ENCODE assay signal across 1 cellular context in the genomic region with DNA sequence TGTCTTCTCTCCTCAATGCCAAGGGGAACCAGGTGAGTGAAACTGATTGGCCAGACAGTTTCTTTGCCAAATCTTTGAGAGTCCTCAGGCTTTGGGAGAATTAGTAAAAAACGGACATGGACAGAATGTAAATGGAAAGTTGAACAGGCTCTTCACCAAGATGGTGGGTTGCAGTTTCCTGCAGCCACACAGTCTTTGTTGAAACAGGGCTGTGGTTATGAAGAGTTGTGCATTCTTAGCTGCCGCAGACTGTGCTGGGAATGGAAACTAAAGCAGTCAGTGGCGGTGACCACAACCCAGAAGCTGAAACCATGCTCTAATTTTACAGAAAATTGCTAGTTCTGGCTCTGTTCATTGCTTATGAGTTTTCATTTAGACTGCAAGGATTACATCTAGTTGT.
TF ChIP-seq lines count a peak whose summit lies in the region.

No MANE protein-coding gene starts in this region.

TF ChIP-seq in HepG2, 621 proteins besides CTCF, POLR2A, EP300 and RAD21 (continued from another document):
- TF ChIP-seq ZNF432 (CRISPR knock-in tag; IDR thresholded peaks at IDR 0.05; ENCODE audit: borderline replicate concordance): no peak
- TF ChIP-seq KLF11 (CRISPR knock-in tag; IDR thresholded peaks at IDR 0.05): no peak
